ENCODE assay signal across 23 cellular contexts in the genomic region with DNA sequence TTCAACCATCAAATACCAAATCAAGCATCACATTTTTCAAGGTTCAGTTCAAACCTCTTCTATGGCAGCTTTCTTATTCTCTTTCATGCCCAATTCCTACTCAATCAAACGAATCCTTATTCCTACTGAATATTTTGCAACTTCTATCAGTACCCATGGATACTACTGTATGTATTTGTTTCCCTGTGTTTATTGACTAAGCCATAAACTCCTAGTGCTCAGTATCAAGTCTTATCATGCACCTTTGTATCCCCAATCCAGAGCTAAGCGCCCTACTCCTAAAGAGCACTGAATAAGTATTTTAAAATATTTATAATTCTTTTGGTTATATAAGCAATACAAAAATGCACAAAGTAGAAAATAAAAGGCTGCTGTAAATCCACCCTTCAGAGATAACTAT. TPM values are rescaled to one million over a fixed set of nuclear protein-coding genes. Genes with fewer than 3 reads are reported as not detected.
"Had no signal": no experiment of that assay in that cellular context is flagged by ENCODE, and none has a peak within 500 bp of the region (broad histone marks: within the 10 kb centered on the region; RNA-seq: fewer than 3 reads in every experiment).

No MANE protein-coding gene starts in this region.

- DNase-seq: IMR-90, Karpas-422, KG1, MM.1S, NCI-H1092 treated with DMSO at 0.1 percent for 48 hours, NCI-H1436, NCI-H187, NCI-H2029, NCI-H2081 treated with DMSO at 0.1 percent for 48 hours, NCI-H2171, NCI-H226, NCI-H446, NCI-H510A, NCI-H524 treated with DMSO at 0.1 percent for 48 hours, NCI-H69, NCI-H774, PC-3, SHP77, SK-N-SH had no signal

- H3K27ac ChIP-seq: RWPE1 had no signal

- ATAC-seq: HepG2, Panc1, PC-3 had no signal

- H3K9me3 ChIP-seq: SK-N-SH had no signal

RNA-seq across cellular contexts. Expression of a gene that starts 52.6 kb away (rescaled TPM):
- total RNA-seq: M059J had no signal
